Comparison of ENCODE assay signal across 8 cellular contexts in genomic region chr19:18340237-18340989, GRCh38. TPM values are rescaled to one million over a fixed set of nuclear protein-coding genes. Genes with fewer than 3 reads are reported as not detected.
DNase-seq lines count a peak whose midpoint lies in the region; ATAC-seq, FAIRE-seq and TF ChIP-seq lines count a peak whose summit lies in the region.

Gene PGPEP1 (plus strand): TSS chr19:18340598. CDS start chr19:18340682, 84 bp downstream.

- CTCF ChIA-PET in A549 (lab: Yijun Ruan, JAX) = interaction anchor here (1.0 to 4.9 kb wide), 10 partner anchors 9 to 99 kb away, joined by 3 to 42 read pairs (median 7); partner anchors contain the start of genes LRRC25 and LSM4

- no peak for TF ChIP-seq EP300 in A549 (IDR thresholded peaks at IDR 0.05)

- H3K9me3 ChIP-seq in A549 = no peaks in the 10 kb centered on the region

- H3K27ac ChIP-seq in A549 = peak within 1 kb of the TSS; percentile 69 to 87

- ATAC-seq in A549 = peak; percentile 60; a peak in 5 of 6 replicates

- TF ChIP-seq POLR2A in A549 (IDR thresholded peaks at IDR 0.05; ENCODE audit: low read length) = no peak; the same call in 1 of the 2 replicates

- TF ChIP-seq CTCF in A549 (IDR thresholded peaks at IDR 0.05) = no peak

- H3K4me1 ChIP-seq in A549 = peaks cover 12% of the 10 kb centered on the region

- DNase-seq in A549 (ENCODE audit: low read depth in 1 of 2, low spot score in 1 of 2) (peak in 1 of 2 experiments; percentile 38), GM18507 (ENCODE audit: extremely low spot score, insufficient read length, low read depth) (peak; percentile 84), KG1 (lab: John Stamatoyannopoulos, UW) (peak; percentile 21), T-helper 9 cell (peak; percentile 34), astrocyte of the hippocampus (ENCODE audit: low read depth, low spot score) (peak; percentile 86), hypothalamus (lab: John Stamatoyannopoulos, UW) (peak in 47 of 51 donors; percentile 8 to 75 (median 51)), retina (peak; percentile 69), HPDE6-E6E7 (ENCODE audit: extremely low spot score) (no peak)

- peak within 1 kb of the TSS; percentile 99 for H3K4me2 ChIP-seq in A549

- peak within 1 kb of the TSS; percentile 60 for H3K4me3 ChIP-seq in A549

- POLR2A ChIA-PET in A549 (lab: Yijun Ruan, JAX) = interaction anchor here (1.1 to 2.5 kb wide), 4 partner anchors 12 to 59 kb away, joined by 3 to 18 read pairs (median 5); partner anchors contain the start of genes GDF15, JUND and LSM4

- 28% methylated on average over 11 of the region's 68 CpGs for WGBS in A549 (ENCODE audit: missing lambda C conversion rate)

- FAIRE-seq in A549 (lab: Jason Lieb, UNC) (no peak), GM18507 (lab: Jason Lieb, UNC) (peak; percentile 83)

- no peak for TF ChIP-seq RAD21 in A549 (conservative IDR thresholded peaks at IDR 0.05 in 1 of 2, IDR thresholded peaks at IDR 0.05 in 1 of 2)

TF ChIP-seq in A549, 52 proteins besides CTCF, POLR2A, EP300 and RAD21:
- no peak for TF ChIP-seq RFX5 (IDR thresholded peaks at IDR 0.05)
- no peak for TF ChIP-seq HES2 (IDR thresholded peaks at IDR 0.05)
- TF ChIP-seq USF2 (IDR thresholded peaks at IDR 0.05) = no peak
- TF ChIP-seq MYC (IDR thresholded peaks at IDR 0.05; ENCODE audit: borderline replicate concordance, low read length) = no peak
- TF ChIP-seq BCL3 (IDR thresholded peaks at IDR 0.05) = no peak
- TF ChIP-seq EHMT2 (IDR thresholded peaks at IDR 0.05; ENCODE audit: low read depth) = no peak
- TF ChIP-seq ELK1 (IDR thresholded peaks at IDR 0.05; ENCODE audit: low read depth, low read length) = no peak
- TF ChIP-seq FOXS1 (CRISPR knock-in tag; IDR thresholded peaks at IDR 0.05) = no peak
- TF ChIP-seq CHD4 (IDR thresholded peaks at IDR 0.05; ENCODE audit: borderline replicate concordance) = peak; percentile 68; the same call in 1 of the 2 replicates
- TF ChIP-seq RCOR1 (IDR thresholded peaks at IDR 0.05; ENCODE audit: low read depth, low read length) = peak; percentile 49; the same call in 1 of the 2 replicates
- TF ChIP-seq MAX (IDR thresholded peaks at IDR 0.05) = no peak; the same call in 1 of the 2 replicates
- TF ChIP-seq CHD2 (IDR thresholded peaks at IDR 0.05; ENCODE audit: low read length, partially characterized antibody) = no peak
- peak; percentile 26; the same call in 1 of the 2 replicates for TF ChIP-seq PHF8 (IDR thresholded peaks at IDR 0.05; ENCODE audit: borderline replicate concordance, low read depth)
- no peak for TF ChIP-seq EHF (CRISPR knock-in tag; IDR thresholded peaks at IDR 0.05)
- TF ChIP-seq HOXA7 (CRISPR knock-in tag; IDR thresholded peaks at IDR 0.05) = no peak
- TF ChIP-seq HDAC2 (IDR thresholded peaks at IDR 0.05) = 0 out of 2 replicates have a peak, but pooled peaks have one; percentile 60
- no peak for TF ChIP-seq JUNB (IDR thresholded peaks at IDR 0.05)
- TF ChIP-seq ATOH8 (CRISPR knock-in tag; IDR thresholded peaks at IDR 0.05; ENCODE audit: low read depth) = no peak
- TF ChIP-seq KDM1A (IDR thresholded peaks at IDR 0.05; ENCODE audit: low read depth) = peak; percentile 96
- TF ChIP-seq HEYL (CRISPR knock-in tag; IDR thresholded peaks at IDR 0.05) = no peak
- TF ChIP-seq ESRRA (IDR thresholded peaks at IDR 0.05; ENCODE audit: borderline replicate concordance, low read length) = no peak
- no peak for TF ChIP-seq HOXB5 (CRISPR knock-in tag; IDR thresholded peaks at IDR 0.05)
- TF ChIP-seq HMGXB4 (CRISPR knock-in tag; IDR thresholded peaks at IDR 0.05; ENCODE audit: borderline replicate concordance) = no peak
- no peak for TF ChIP-seq TFCP2L1 (CRISPR knock-in tag; IDR thresholded peaks at IDR 0.05)
- no peak for TF ChIP-seq JUN (IDR thresholded peaks at IDR 0.05)
- TF ChIP-seq PBX3 (IDR thresholded peaks at IDR 0.05) = no peak
- TF ChIP-seq BHLHE40 (IDR thresholded peaks at IDR 0.05; ENCODE audit: low read depth, low read length) = no peak
- no peak for TF ChIP-seq NR3C1 (IDR thresholded peaks at IDR 0.05)
- TF ChIP-seq RNF2 (IDR thresholded peaks at IDR 0.05; ENCODE audit: borderline replicate concordance, low read depth) = no peak
- no peak for TF ChIP-seq NFE2L2 (conservative IDR thresholded peaks at IDR 0.05; ENCODE audit: low read length)

RNA-seq across cellular contexts. Expression of gene PGPEP1, which starts in this region (rescaled TPM):
- polyA plus RNA-seq in A549 (2011; rRNA removed) (7.1 and 8.6 TPM in 2 replicates), A549 (2017; fragmentation: RNase III; extraction: RNeasy Plus Mini Kit Qiagen cat#74134 plus additional on column Dnase treatment) (4.5 to 5.9 TPM (median 5.3 TPM) in 3 replicates)
- polyA plus RNA-seq in A549 (2012; cell fraction: cytosol; rRNA removed) = 2.4 and 3.9 TPM in 2 replicates
- 2.9 and 3.5 TPM in 2 replicates for polyA plus RNA-seq in A549 (2012; cell fraction: nucleus; rRNA removed)
- 23.2 and 30.1 TPM in 2 replicates for polyA minus RNA-seq in A549 (2011; rRNA and poly(A)+ RNA removed)
